In genomic region chr6:2810092-2810671, GRCh38 we compare ENCODE assay signal across 1 cellular context.
TF ChIP-seq lines count a peak whose summit lies in the region.

No MANE protein-coding gene starts in this region.

TF ChIP-seq in HCT116, 20 proteins besides CTCF, POLR2A, EP300 and RAD21:
- peak; percentile 99 for TF ChIP-seq FOSL1 (IDR thresholded peaks at IDR 0.05; ENCODE audit: low read depth)
- no peak for TF ChIP-seq YY1 (IDR thresholded peaks at IDR 0.05; ENCODE audit: extremely low read depth, insufficient replicate concordance, low read depth, low read length)
- TF ChIP-seq TCF7L2 (IDR thresholded peaks at IDR 0.05; ENCODE audit: borderline replicate concordance, extremely low read depth, insufficient read depth, insufficient read length): no peak
- peak; percentile 97 for TF ChIP-seq SP1 (IDR thresholded peaks at IDR 0.05; ENCODE audit: low read depth)
- peak; percentile 90 for TF ChIP-seq CBX3 (IDR thresholded peaks at IDR 0.05; ENCODE audit: low read depth)
- TF ChIP-seq ZNF274 (IDR thresholded peaks at IDR 0.05; ENCODE audit: low read depth, low read length): no peak
- TF ChIP-seq, protein P1, sequence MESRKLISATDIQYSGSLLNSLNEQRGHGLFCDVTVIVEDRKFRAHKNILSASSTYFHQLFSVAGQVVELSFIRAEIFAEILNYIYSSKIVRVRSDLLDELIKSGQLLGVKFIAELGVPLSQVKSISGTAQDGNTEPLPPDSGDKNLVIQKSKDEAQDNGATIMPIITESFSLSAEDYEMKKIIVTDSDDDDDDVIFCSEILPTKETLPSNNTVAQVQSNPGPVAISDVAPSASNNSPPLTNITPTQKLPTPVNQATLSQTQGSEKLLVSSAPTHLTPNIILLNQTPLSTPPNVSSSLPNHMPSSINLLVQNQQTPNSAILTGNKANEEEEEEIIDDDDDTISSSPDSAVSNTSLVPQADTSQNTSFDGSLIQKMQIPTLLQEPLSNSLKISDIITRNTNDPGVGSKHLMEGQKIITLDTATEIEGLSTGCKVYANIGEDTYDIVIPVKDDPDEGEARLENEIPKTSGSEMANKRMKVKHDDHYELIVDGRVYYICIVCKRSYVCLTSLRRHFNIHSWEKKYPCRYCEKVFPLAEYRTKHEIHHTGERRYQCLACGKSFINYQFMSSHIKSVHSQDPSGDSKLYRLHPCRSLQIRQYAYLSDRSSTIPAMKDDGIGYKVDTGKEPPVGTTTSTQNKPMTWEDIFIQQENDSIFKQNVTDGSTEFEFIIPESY (IDR thresholded peaks at IDR 0.05; ENCODE audit: extremely low read depth, insufficient replicate concordance, low read length): peak; percentile 48
- no peak for TF ChIP-seq ZFX (IDR thresholded peaks at IDR 0.05)
- TF ChIP-seq POLR2AphosphoS5 (IDR thresholded peaks at IDR 0.05; ENCODE audit: low read depth, low read length): peak; percentile 66
- peak; percentile 87 for TF ChIP-seq SRF (IDR thresholded peaks at IDR 0.05; ENCODE audit: low read depth)
- TF ChIP-seq JUND (IDR thresholded peaks at IDR 0.05): peak; percentile 93
- TF ChIP-seq EGR1 (IDR thresholded peaks at IDR 0.05; ENCODE audit: low read depth): 0 out of 2 replicates have a peak, but pooled peaks have one; percentile 13
- peak; percentile 97 for TF ChIP-seq SIN3A (IDR thresholded peaks at IDR 0.05; ENCODE audit: low read depth)
- TF ChIP-seq MAX (IDR thresholded peaks at IDR 0.05): peak; percentile 78
- TF ChIP-seq CEBPB (IDR thresholded peaks at IDR 0.05; ENCODE audit: low read depth): peak; percentile 91
